In the genomic region with DNA sequence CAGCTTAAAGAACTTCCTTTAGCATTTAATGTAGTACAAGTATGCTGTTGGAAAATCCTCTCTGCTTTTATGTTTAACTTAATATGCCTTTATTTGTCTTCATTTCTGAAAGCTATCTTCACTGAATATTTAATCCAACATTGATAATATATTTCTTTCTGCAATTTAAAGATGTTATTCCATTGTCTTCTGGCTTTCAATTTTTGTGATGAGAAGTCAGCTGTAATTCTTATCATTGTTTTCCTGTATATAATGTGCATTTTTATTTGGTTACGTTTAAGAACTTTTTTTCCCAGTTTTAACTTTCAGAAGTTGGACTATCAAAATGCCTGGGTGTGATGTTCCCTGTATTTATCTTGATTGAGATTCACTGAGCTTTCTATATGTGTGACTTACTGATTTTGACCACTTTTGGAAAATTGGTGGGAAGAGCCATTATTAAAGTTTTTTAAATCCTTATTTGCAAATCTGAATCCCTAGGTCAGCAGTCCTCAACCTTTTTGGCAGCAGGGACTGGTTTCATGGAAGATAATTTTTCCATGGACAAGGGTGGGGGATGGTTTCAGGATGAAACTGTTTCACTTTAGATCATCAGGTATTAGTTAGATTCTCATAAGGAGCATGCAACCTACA, we compare ENCODE assay signal across 21 cellular contexts.
"Had no signal": no experiment of that assay in that cellular context is flagged by ENCODE, and none has a peak within 500 bp of the region (broad histone marks: within the 10 kb centered on the region; RNA-seq: fewer than 3 reads in every experiment).

No MANE protein-coding gene starts in this region.

- H3K27ac ChIP-seq: KMS-11, PC-9, Peyer's patch, SJCRH30 had no signal

- ATAC-seq: Right ventricle myocardium inferior had no signal

- H2AFZ ChIP-seq: PC-9 had no signal

- H3K4me3 ChIP-seq: PC-9, Peyer's patch, SJCRH30 had no signal

- H3K4me2 ChIP-seq: KMS-11, PC-9 had no signal

- H3K9ac ChIP-seq: KMS-11 had no signal

- H3K4me1 ChIP-seq: Peyer's patch, SJCRH30 had no signal

- H3K36me3 ChIP-seq: Peyer's patch, SJCRH30 had no signal

- DNase-seq: IMR-90, Kasumi-1, MM.1S, NCI-H1092 treated with DMSO at 0.1 percent for 48 hours, NCI-H1436, NCI-H187, NCI-H2029, NCI-H2081 treated with DMSO at 0.1 percent for 48 hours, NCI-H2171, NCI-H226, NCI-H446, NCI-H510A, NCI-H524 treated with DMSO at 0.1 percent for 48 hours, NCI-H69, NCI-H774, PC-9, Peyer's patch, SHP77 treated with DMSO at 0.1 percent for 48 hours, SJCRH30 had no signal

- H3K27me3 ChIP-seq: Peyer's patch, SJCRH30 had no signal
